In the genomic region with DNA sequence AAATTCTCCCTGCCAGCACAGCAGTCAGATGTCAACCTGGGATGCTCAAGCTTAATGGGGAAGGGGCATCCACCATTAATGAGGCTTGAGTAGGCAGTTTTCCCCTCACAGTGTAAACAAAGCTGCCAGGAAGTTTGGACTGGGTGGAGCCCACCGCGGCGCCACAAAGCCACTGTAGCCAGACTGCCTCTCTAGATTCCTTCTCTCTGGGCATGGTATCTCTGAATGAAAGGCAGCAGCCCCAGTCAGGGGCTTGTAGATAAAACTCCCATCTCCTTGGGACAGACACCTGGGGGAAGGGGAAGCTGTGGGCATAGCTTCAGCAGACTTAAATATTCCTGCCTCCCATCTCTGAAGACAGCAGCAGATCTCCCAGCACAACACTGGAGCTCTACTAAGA, we compare ENCODE assay signal across 3 cellular contexts. TPM values are rescaled to one million over a fixed set of nuclear protein-coding genes. Genes with fewer than 3 reads are reported as not detected.
"Had no signal": no experiment of that assay in that cellular context is flagged by ENCODE, and none has a peak within 500 bp of the region (broad histone marks: within the 10 kb centered on the region; RNA-seq: fewer than 3 reads in every experiment).

No MANE protein-coding gene starts in this region.

RNA-seq across cellular contexts. Expression of a gene that starts 12.0 kb away (rescaled TPM):
- total RNA-seq: mammary epithelial cell, neural crest cell, smooth muscle cell had no signal
- polyA plus RNA-seq: mammary epithelial cell, smooth muscle cell had no signal
